Comparison of ENCODE assay signal across 11 cellular contexts in genomic region chr5:142753114-142753764, GRCh38. TPM values are rescaled to one million over a fixed set of nuclear protein-coding genes. Genes with fewer than 3 reads are reported as not detected.
DNase-seq lines count a peak whose midpoint lies in the region; ATAC-seq and TF ChIP-seq lines count a peak whose summit lies in the region.
"Had no signal": no experiment of that assay in that cellular context is flagged by ENCODE, and none has a peak within 500 bp of the region (broad histone marks: within the 10 kb centered on the region; RNA-seq: fewer than 3 reads in every experiment).

No MANE protein-coding gene starts in this region.

- H3K4me3 Mint-ChIP-seq in activated naive CD8-positive, alpha-beta T cell treated with anti-CD3 and anti-CD28 coated beads, Interleukin-2, amount 50 U/mL, for 24 hours = no peak overlapping the region

- 10 to 22% (median 11%) methylated on average over 4 of the region's 4 CpGs for WGBS in heart left ventricle, 4 donors
- WGBS in ovary, 3 donors = 19 to 20% (median 19%) methylated on average over 4 of the region's 4 CpGs

- H3K4me3 ChIP-seq in heart left ventricle (peak overlapping the region in 1 of 12 donors; percentile 3), ovary (no peak overlapping the region), colonic mucosa (no peak overlapping the region)

- H3K9me3 Mint-ChIP-seq in activated naive CD8-positive, alpha-beta T cell treated with anti-CD3 and anti-CD28 coated beads, Interleukin-2, amount 50 U/mL, for 24 hours = no peaks in the 10 kb centered on the region

- H3K36me3 Mint-ChIP-seq in activated naive CD8-positive, alpha-beta T cell treated with anti-CD3 and anti-CD28 coated beads, Interleukin-2, amount 50 U/mL, for 24 hours (ENCODE audit: low read depth) = no peaks in the 10 kb centered on the region

- DNase-seq in amniotic epithelial cell (ENCODE audit: low read depth) = peak; percentile 73
- DNase-seq in heart left ventricle = peak in 4 of 5 donors; percentile 63 to 85 (median 72)
- peak in 4 of 5 donors; percentile 36 to 77 (median 52) for DNase-seq in ovary
- no peak for DNase-seq in colonic mucosa
- DNase-seq in activated naive CD8-positive, alpha-beta T cell treated with anti-CD3 and anti-CD28 coated beads, Interleukin-2, amount 50 U/mL, for 24 hours = no peak
- DNase-seq in NCI-H1417 treated with DMSO at 0.1 percent for 48 hours (lab: John Stamatoyannopoulos, UW) = no peak
- DNase-seq: mesendoderm; NCI-H510A treated with DMSO at 0.1 percent for 48 hours; stimulated activated CD4-positive, alpha-beta T cell treated with anti-CD3 and anti-CD28 coated beads, Interleukin-2, amount 100 ng/mL, for 24 hours had no signal

- H3K27ac ChIP-seq in 22Rv1 (peak overlapping the region; percentile 69), heart left ventricle (peak overlapping the region; percentile 53 to 87 (median 78)), ovary (no peak overlapping the region), colonic mucosa (no peak overlapping the region)

- H3K36me3 ChIP-seq in heart left ventricle (no peaks in the 10 kb centered on the region), ovary (no peaks in the 10 kb centered on the region), colonic mucosa (no peaks in the 10 kb centered on the region)

- peak; percentile 89 to 92 (median 90) for ATAC-seq in heart left ventricle
- ATAC-seq in GM21526 (IDR thresholded peaks at IDR 0.05; ENCODE audit: low FRiP score, unreplicated experiment) = no peak
- no peak for ATAC-seq in activated naive CD8-positive, alpha-beta T cell treated with anti-CD3 and anti-CD28 coated beads, Interleukin-2, amount 50 U/mL, for 24 hours

- H3K4me1 ChIP-seq in heart left ventricle (peaks cover 4 to 50% (median 26%) of the 10 kb centered on the region in 12 donors), ovary (ENCODE audit: insufficient read depth) (peaks cover 6% of the 10 kb centered on the region), colonic mucosa (no peaks in the 10 kb centered on the region)

- H3K9ac ChIP-seq in colonic mucosa (ENCODE audit: low read depth in 2 of 2, low read length in 2 of 2) = no peak overlapping the region

- peaks cover 28% of the 10 kb centered on the region for H3K4me1 Mint-ChIP-seq in activated naive CD8-positive, alpha-beta T cell treated with anti-CD3 and anti-CD28 coated beads, Interleukin-2, amount 50 U/mL, for 24 hours

- no peaks in the 10 kb centered on the region for H3K27me3 Mint-ChIP-seq in activated naive CD8-positive, alpha-beta T cell treated with anti-CD3 and anti-CD28 coated beads, Interleukin-2, amount 50 U/mL, for 24 hours

- no peak overlapping the region for H3K27ac Mint-ChIP-seq in activated naive CD8-positive, alpha-beta T cell treated with anti-CD3 and anti-CD28 coated beads, Interleukin-2, amount 50 U/mL, for 24 hours

- intact Hi-C loops in heart left ventricle (cut with DNase I) = loop anchor here in 2 of 10 donors (5.0 to 10.0 kb wide), 2 partner anchors 36 to 122 kb away; no protein-coding TSS in a partner anchor
- intact Hi-C loops in ovary (cut with DNase I) = no loop called here
- intact Hi-C loops in colonic mucosa (cut with DNase I) = no loop called here

- no peak for TF ChIP-seq EP300 in ovary (IDR thresholded peaks at IDR 0.05)

- H3K9me3 ChIP-seq in heart left ventricle (no peaks in the 10 kb centered on the region), ovary (no peaks in the 10 kb centered on the region), colonic mucosa (no peaks in the 10 kb centered on the region)

- TF ChIP-seq POLR2A in heart left ventricle (IDR thresholded peaks at IDR 0.05) (no peak), ovary (IDR thresholded peaks at IDR 0.05) (no peak)

- no peaks in the 10 kb centered on the region for H3K27me3 ChIP-seq in heart left ventricle
- no peaks in the 10 kb centered on the region for H3K27me3 ChIP-seq in ovary
- no peaks in the 10 kb centered on the region for H3K27me3 ChIP-seq in colonic mucosa

- TF ChIP-seq CTCF in 22Rv1 (IDR thresholded peaks at IDR 0.05) (no peak), heart left ventricle (IDR thresholded peaks at IDR 0.05) (no peak), ovary (IDR thresholded peaks at IDR 0.05) (no peak), colonic mucosa (IDR thresholded peaks at IDR 0.05) (no peak)

RNA-seq across cellular contexts. Expression of gene ARHGAP26, which starts 16.9 kb away (rescaled TPM):
- total RNA-seq in heart left ventricle = 10 to 100 TPM; 22.9 to 52.1 (median 35.6) TPM
- polyA plus RNA-seq in heart left ventricle = 10 to 100 TPM; 11.9 to 18.2 TPM
- total RNA-seq in ovary = 10 to 100 TPM in 4 of 7 donors, 1 to 10 TPM in 3; 7.1 to 47.1 (median 16.2) TPM
- 10 to 100 TPM in 1 of 2 donors, 1 to 10 TPM in 1; 1.9 to 12.0 TPM for polyA plus RNA-seq in ovary
- 10 to 100 TPM; 59.1 to 74.0 TPM for total RNA-seq in colonic mucosa

Comparison
In these comparisons a context has a peak if more than half of its experiments do, and no peak if none do; other contexts are left out.
1. H3K27ac ChIP-seq: peak in 22Rv1 (single experiment) and heart left ventricle (12 of 12); none in ovary (0 of 2) and colonic mucosa (single experiment).
2. DNase-seq: peak in amniotic epithelial cell (single experiment), heart left ventricle (4 of 5) and ovary (4 of 5); none in colonic mucosa (single experiment), activated naive CD8-positive, alpha-beta T cell treated with anti-CD3 and anti-CD28 coated beads, Interleukin-2, amount 50 U/mL, for 24 hours (single experiment) and NCI-H1417 treated with DMSO at 0.1 percent for 48 hours (single experiment).
3. ATAC-seq: peak in heart left ventricle (4 of 4); none in GM21526 (single experiment) and activated naive CD8-positive, alpha-beta T cell treated with anti-CD3 and anti-CD28 coated beads, Interleukin-2, amount 50 U/mL, for 24 hours (single experiment).